ENCODE assay signal across 23 cellular contexts in the genomic region with DNA sequence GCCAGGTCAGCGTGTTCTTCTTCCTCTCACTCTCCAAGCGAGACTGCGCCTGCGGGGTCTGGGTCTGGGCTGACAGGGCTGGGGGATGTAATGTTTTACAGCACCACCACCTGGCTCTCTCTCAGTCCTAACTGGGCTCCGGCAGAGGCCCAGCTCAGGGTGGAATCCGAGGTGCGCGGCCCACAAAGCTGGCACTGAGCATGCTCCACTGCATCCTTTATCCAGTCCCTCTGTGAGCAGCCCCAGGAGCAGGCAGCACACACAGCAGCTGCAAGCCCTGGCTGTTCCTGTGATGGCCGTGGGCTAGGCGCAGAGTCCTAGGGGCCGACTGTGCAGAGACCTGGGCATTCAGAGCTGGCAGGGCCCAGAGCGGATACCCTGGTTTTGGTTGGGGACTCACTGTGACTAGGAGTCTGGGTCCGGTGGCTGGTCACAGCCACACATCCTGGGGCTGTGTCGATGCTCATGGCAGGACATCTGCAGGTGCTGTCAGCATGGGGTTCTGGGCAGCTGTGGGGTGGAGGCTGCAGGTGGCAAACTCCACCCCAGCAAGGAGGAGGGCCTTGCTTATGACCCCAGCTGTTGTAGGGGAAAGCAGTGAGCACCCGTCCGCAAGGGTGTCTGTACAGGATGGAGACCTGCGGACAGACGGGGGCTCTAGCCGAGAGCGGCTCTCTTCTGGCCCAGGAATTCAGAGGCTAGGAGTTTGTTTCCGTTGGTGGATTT. TPM values are rescaled to one million over a fixed set of nuclear protein-coding genes. Genes with fewer than 3 reads are reported as not detected.
DNase-seq lines count a peak whose midpoint lies in the region; ATAC-seq and TF ChIP-seq lines count a peak whose summit lies in the region.
"Had no signal": no experiment of that assay in that cellular context is flagged by ENCODE, and none has a peak within 500 bp of the region (broad histone marks: within the 10 kb centered on the region; RNA-seq: fewer than 3 reads in every experiment).

No MANE protein-coding gene starts in this region.

- peaks cover 8% of the 10 kb centered on the region for H3K4me1 ChIP-seq in Caco-2
- H3K4me1 ChIP-seq in stomach, result peaks cover 19 to 71% (median 52%) of the 10 kb centered on the region in 4 donors

- no peaks in the 10 kb centered on the region for H3K9me3 ChIP-seq in Caco-2
- no peaks in the 10 kb centered on the region for H3K9me3 ChIP-seq in stomach
- H3K9me3 ChIP-seq: vagina had no signal

- peaks cover 4% of the 10 kb centered on the region for H3K4me1 Mint-ChIP-seq in Caco-2 (ENCODE audit: low read depth, unreplicated experiment)

- intact Hi-C loops in Caco-2 (cut with micrococcal nuclease; ENCODE audit: unreplicated experiment) (no loop called here), stomach (cut with DNase I; ENCODE audit: low total_unique reads) (no loop called here)

- TF ChIP-seq EP300 in stomach (IDR thresholded peaks at IDR 0.05), result no peak

- DNase-seq in Caco-2, result no peak
- no peak for DNase-seq in RWPE1 (ENCODE audit: low spot score)
- peak; percentile 11 for DNase-seq in inferior parietal cortex (ENCODE audit: extremely low spot score)
- DNase-seq in stomach, result no peak
- no peak for DNase-seq in kidney tubule cell (ENCODE audit: low spot score)
- DNase-seq in NOMO-1 treated with dmso at 0.1 percent for 144 hours (lab: John Stamatoyannopoulos, UW; ENCODE audit: unreplicated experiment), result no peak
- DNase-seq in activated naive CD4-positive, alpha-beta T cell treated with anti-CD3 and anti-CD28 coated beads, Interleukin-2, amount 50 U/mL, for 16 hours, result no peak
- DNase-seq: activated CD4-positive, alpha-beta memory T cell treated with anti-CD3 and anti-CD28 coated beads for 36 hours; activated CD4-positive, CD25-positive, alpha-beta regulatory T cell treated with anti-CD3 and anti-CD28 coated beads, Interleukin-2, amount 50 U/mL, for 72 hours; activated effector memory CD4-positive, alpha-beta T cell treated with anti-CD3 and anti-CD28 coated beads, Interleukin-2, amount 50 U/mL, for 16 hours; effector memory CD4-positive, alpha-beta T cell; Kasumi-1; MV-4-11; NCI-H1694 treated with DMSO at 0.1 percent for 48 hours; NCI-H510A; stimulated activated CD4-positive, alpha-beta T cell treated with anti-CD3 and anti-CD28 coated beads, Interleukin-2, amount 100 ng/mL, for 24 hours; T-helper 17 cell had no signal

- no peaks in the 10 kb centered on the region for H3K9me3 Mint-ChIP-seq in Caco-2 (ENCODE audit: unreplicated experiment)
- H3K9me3 Mint-ChIP-seq: activated CD4-positive, alpha-beta memory T cell treated with anti-CD3 and anti-CD28 coated beads for 36 hours had no signal

- peak overlapping the region; percentile 46 for H3K27ac Mint-ChIP-seq in Caco-2 (ENCODE audit: unreplicated experiment)
- H3K27ac Mint-ChIP-seq: activated CD4-positive, alpha-beta memory T cell treated with anti-CD3 and anti-CD28 coated beads for 36 hours; T-helper 17 cell had no signal

- TF ChIP-seq CTCF in Caco-2 (IDR thresholded peaks at IDR 0.05; ENCODE audit: insufficient read depth in 1 of 2, low read depth in 1 of 2, low read length in 1 of 2, severe bottlenecking in 1 of 2, unreplicated experiment in 1 of 2) (no peak), RWPE1 (conservative IDR thresholded peaks at IDR 0.05; ENCODE audit: low read depth) (no peak), stomach (IDR thresholded peaks at IDR 0.05) (no peak)

- H3K27ac ChIP-seq in RWPE1 (peak overlapping the region; percentile 15; the same call in 1 of the 2 replicates), stomach (peak overlapping the region; percentile 10 to 67 (median 44))
- H3K27ac ChIP-seq: HL-60, vagina had no signal

- no peaks in the 10 kb centered on the region for H3K27me3 Mint-ChIP-seq in Caco-2 (ENCODE audit: insufficient read depth, unreplicated experiment)
- H3K27me3 Mint-ChIP-seq: T-helper 17 cell had no signal

- no peak overlapping the region for H3K4me3 ChIP-seq in Caco-2 (ENCODE audit: low read depth, low read length)
- H3K4me3 ChIP-seq in stomach, result no peak overlapping the region
- H3K4me3 ChIP-seq: GM12878, vagina had no signal

- H3K36me3 ChIP-seq in Caco-2 (ENCODE audit: control insufficient read depth, insufficient read depth, low read length) (no peaks in the 10 kb centered on the region; the same call in 1 of the 2 replicates), stomach (peaks cover 0 to 51% (median 45%) of the 10 kb centered on the region in 4 donors)

- no peak overlapping the region for H3K4me3 Mint-ChIP-seq in Caco-2 (ENCODE audit: unreplicated experiment)
- H3K4me3 Mint-ChIP-seq: activated CD4-positive, alpha-beta memory T cell treated with anti-CD3 and anti-CD28 coated beads for 36 hours; T-helper 17 cell had no signal

- H3K27me3 ChIP-seq in Caco-2 (replicated peaks; ENCODE audit: control insufficient read depth, insufficient read depth, low read length) (no peaks in the 10 kb centered on the region), stomach (no peaks in the 10 kb centered on the region)
- H3K27me3 ChIP-seq: vagina had no signal

- no peak for ATAC-seq in HG03135 (IDR thresholded peaks at IDR 0.05; ENCODE audit: unreplicated experiment)
- ATAC-seq: GM12878, SK-N-SH treated with all-trans-retinoic acid at 6 μM for 48 hours, T-helper 17 cell had no signal

- peaks cover 4% of the 10 kb centered on the region for H3K36me3 Mint-ChIP-seq in Caco-2 (ENCODE audit: insufficient read depth, unreplicated experiment)
- H3K36me3 Mint-ChIP-seq: activated CD4-positive, alpha-beta memory T cell treated with anti-CD3 and anti-CD28 coated beads for 36 hours had no signal

- CTCF ChIA-PET in Caco-2 (lab: Charles Lee) (no interaction called here), RWPE1 (lab: Yijun Ruan, JAX) (interaction anchor here (0.7 kb wide), 1 partner anchor 462 kb away, joined by 3 read pairs; no protein-coding TSS in a partner anchor)

- TF ChIP-seq POLR2A in stomach (IDR thresholded peaks at IDR 0.05), result no peak

- POLR2A ChIA-PET in Caco-2 (lab: Charles Lee) (no interaction called here), RWPE1 (lab: Yijun Ruan, JAX; ENCODE audit: low non-redundant PET) (no interaction called here)

- WGBS in stomach, 5 donors, result 52 to 68% (median 61%) methylated on average over 7 to 21 of the region's 21 CpGs

- BruUV-seq in Caco-2 (replicated peaks; lab: Mats Ljungman, UMichigan), result no TSS peak

RNA-seq across cellular contexts. Expression of gene LRRC75B, which starts 4.0 kb away (rescaled TPM):
- total RNA-seq in Caco-2 (2022) (18.6 and 20.4 TPM in 2 replicates), stomach (10 to 100 TPM in 4 of 5 donors, 1 to 10 TPM in 1; 7.2 to 31.7 (median 24.8) TPM)
- 10 to 100 TPM in 2 of 3 donors, 1 to 10 TPM in 1; 8.6 to 28.5 (median 26.1) TPM for polyA plus RNA-seq in stomach
- total RNA-seq: OCI-LY7 had no signal

RNA-seq across cellular contexts. Expression of gene GGT1, which starts 14.1 kb away (rescaled TPM):
- total RNA-seq in Caco-2 (2022) (9.4 and 12.4 TPM in 2 replicates), stomach (10 to 100 TPM in 3 of 5 donors, 1 to 10 TPM in 2; 5.3 to 24.3 (median 17.4) TPM)
- 10 to 100 TPM; 21.5 to 87.1 (median 26.6) TPM for polyA plus RNA-seq in stomach

RNA-seq across cellular contexts. Expression of gene SNRPD3, which starts 33.1 kb away (rescaled TPM):
- total RNA-seq in Caco-2 (2022), result 202 and 217 TPM in 2 replicates
- 100 to 1,000 TPM in 4 of 5 donors, 10 to 100 TPM in 1; 75.6 to 153 (median 121) TPM for total RNA-seq in stomach
- polyA plus RNA-seq in stomach, result 100 to 1,000 TPM; 101 to 144 (median 109) TPM

RNA-seq across cellular contexts. Expression of gene GUCD1, which starts 34.0 kb away (rescaled TPM):
- total RNA-seq in Caco-2 (2022), result 120 and 127 TPM in 2 replicates
- total RNA-seq in stomach, result 100 to 1,000 TPM; 120 to 196 (median 171) TPM
- polyA plus RNA-seq in stomach, result 100 to 1,000 TPM in 2 of 3 donors, 10 to 100 TPM in 1; 87.4 to 165 (median 110) TPM
